8 cellular contexts compared by ENCODE assay signal in the genomic region with DNA sequence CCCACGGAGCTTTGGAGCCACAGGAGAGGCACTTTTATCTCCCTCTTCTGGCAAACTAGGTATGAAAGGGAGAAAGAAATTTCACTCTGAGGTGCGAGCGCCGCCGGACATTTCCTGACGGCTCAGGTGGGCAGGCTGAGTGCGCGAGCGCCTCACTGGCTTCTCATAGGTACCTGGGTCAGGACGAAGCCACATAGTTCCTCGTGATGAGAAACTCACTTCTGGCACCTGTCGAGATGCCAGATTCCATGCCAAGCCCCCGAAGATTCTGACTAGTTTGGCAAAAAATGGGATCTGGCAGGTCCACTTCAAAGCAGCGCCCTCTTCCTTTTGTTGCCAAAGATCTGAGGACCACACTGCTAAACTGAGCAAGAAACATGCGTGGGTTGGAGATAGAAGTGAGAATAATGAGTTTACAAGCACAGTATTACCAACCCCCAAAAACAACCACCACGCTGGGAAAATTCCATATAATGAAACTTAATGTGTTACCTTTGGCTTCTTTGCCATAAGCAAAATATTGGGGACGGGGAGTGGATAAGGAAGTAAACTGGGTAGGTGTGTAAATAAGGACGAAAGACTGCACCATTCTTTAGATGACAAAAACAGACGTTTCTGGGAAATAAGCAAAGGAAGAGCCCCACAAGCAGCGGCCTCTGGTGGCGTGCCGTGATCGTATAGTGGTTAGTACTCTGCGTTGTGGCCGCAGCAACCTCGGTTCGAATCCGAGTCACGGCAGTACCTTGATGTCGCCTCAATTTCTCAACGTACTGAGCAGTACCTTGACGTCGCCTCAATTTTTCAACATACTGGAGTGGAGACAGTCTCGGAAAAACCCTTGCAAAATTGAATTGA.
A peak's percentile ranks its signal among the peaks of the same experiment; 100 is the strongest.
DNase-seq lines count a peak whose midpoint lies in the region; ATAC-seq and TF ChIP-seq lines count a peak whose summit lies in the region.

No MANE protein-coding gene starts in this region.

- CTCF ChIA-PET in AG04449 (lab: Yijun Ruan, JAX) = interaction anchor here (0.7 to 4.0 kb wide), 9 partner anchors 9 to 738 kb away, joined by 3 to 33 read pairs (median 5); a partner anchor contains a TSS

- no peaks in the 10 kb centered on the region for H3K27me3 ChIP-seq in SJSA1 (replicated peaks)
- H3K27me3 ChIP-seq in upper lobe of right lung = no peaks in the 10 kb centered on the region

- peaks cover 3% of the 10 kb centered on the region for H3K4me1 Mint-ChIP-seq in glutamatergic neuron (ENCODE audit: low read depth, unreplicated experiment)

- peaks cover 4% of the 10 kb centered on the region for H3K27me3 Mint-ChIP-seq in glutamatergic neuron (ENCODE audit: unreplicated experiment)

- DNase-seq in AG04449 (ENCODE audit: low read depth, low spot score) = peak; percentile 40
- peak in 67 of 76 experiments; percentile 49 to 93 (median 76) for DNase-seq in HUDEP-2 (lab: John Stamatoyannopoulos, UW; ENCODE audit: unreplicated experiment in 76 of 76)
- DNase-seq in SJSA1 (ENCODE audit: low read depth in 1 of 2, low spot score in 2 of 2) = peak; percentile 70
- peak; percentile 82 for DNase-seq in activated naive CD4-positive, alpha-beta T cell treated with Interleukin-2 at 50 U/mL for 16 hours
- peak; percentile 53 for DNase-seq in glutamatergic neuron
- peak in 8 of 10 donors; percentile 47 to 93 (median 72) for DNase-seq in posterior cingulate gyrus
- peak; percentile 79 for DNase-seq in upper lobe of right lung

- peak; percentile 50 for TF ChIP-seq CTCF in AG04449 (IDR thresholded peaks at IDR 0.05; ENCODE audit: insufficient read depth, low read length, missing control alignments)
- no peak for TF ChIP-seq CTCF in glutamatergic neuron (IDR thresholded peaks at IDR 0.05; ENCODE audit: partially characterized antibody, unreplicated experiment)
- peak; percentile 63 for TF ChIP-seq CTCF in upper lobe of right lung (IDR thresholded peaks at IDR 0.05)

- H3K36me3 ChIP-seq in SJSA1 (no peaks in the 10 kb centered on the region), upper lobe of right lung (no peaks in the 10 kb centered on the region)

- H3K27ac Mint-ChIP-seq in glutamatergic neuron (ENCODE audit: unreplicated experiment) = no peak overlapping the region

- H3K4me3 Mint-ChIP-seq in glutamatergic neuron (ENCODE audit: unreplicated experiment) = peak overlapping the region; percentile 81

- H3K4me3 ChIP-seq in AG04449 (ENCODE audit: low read depth, low read length) = peak overlapping the region; percentile 59
- peak overlapping the region; percentile 36 for H3K4me3 ChIP-seq in SJSA1
- H3K4me3 ChIP-seq in upper lobe of right lung = peak overlapping the region; percentile 53

- H3K9me3 ChIP-seq in SJSA1 (replicated peaks) = no peaks in the 10 kb centered on the region
- H3K9me3 ChIP-seq in upper lobe of right lung = no peaks in the 10 kb centered on the region

- no peak overlapping the region for H3K27ac ChIP-seq in SJSA1
- peak overlapping the region; percentile 39 for H3K27ac ChIP-seq in upper lobe of right lung

- peak; percentile 29 for ATAC-seq in GM18520 (IDR thresholded peaks at IDR 0.05; ENCODE audit: unreplicated experiment)
- peak; percentile 88 for ATAC-seq in upper lobe of right lung

- intact Hi-C loops in posterior cingulate gyrus (cut with DNase I) = no loop called here
- intact Hi-C loops in upper lobe of right lung (cut with DNase I) = no loop called here

- H3K36me3 Mint-ChIP-seq in glutamatergic neuron (ENCODE audit: unreplicated experiment) = no peaks in the 10 kb centered on the region

- 0 out of 2 replicates have a peak, but pooled peaks cover 3% of the 10 kb centered on the region for H3K4me1 ChIP-seq in SJSA1 (replicated peaks)
- peaks cover 4% of the 10 kb centered on the region for H3K4me1 ChIP-seq in upper lobe of right lung

- POLR2A ChIA-PET in AG04449 (lab: Yijun Ruan, JAX) = interaction anchor here (0.7 kb wide), 1 partner anchor 31 kb away, joined by 6 read pairs; no protein-coding TSS in a partner anchor

- H3K9me3 Mint-ChIP-seq in glutamatergic neuron (ENCODE audit: unreplicated experiment) = no peaks in the 10 kb centered on the region
